8 cellular contexts compared by ENCODE assay signal in the genomic region with DNA sequence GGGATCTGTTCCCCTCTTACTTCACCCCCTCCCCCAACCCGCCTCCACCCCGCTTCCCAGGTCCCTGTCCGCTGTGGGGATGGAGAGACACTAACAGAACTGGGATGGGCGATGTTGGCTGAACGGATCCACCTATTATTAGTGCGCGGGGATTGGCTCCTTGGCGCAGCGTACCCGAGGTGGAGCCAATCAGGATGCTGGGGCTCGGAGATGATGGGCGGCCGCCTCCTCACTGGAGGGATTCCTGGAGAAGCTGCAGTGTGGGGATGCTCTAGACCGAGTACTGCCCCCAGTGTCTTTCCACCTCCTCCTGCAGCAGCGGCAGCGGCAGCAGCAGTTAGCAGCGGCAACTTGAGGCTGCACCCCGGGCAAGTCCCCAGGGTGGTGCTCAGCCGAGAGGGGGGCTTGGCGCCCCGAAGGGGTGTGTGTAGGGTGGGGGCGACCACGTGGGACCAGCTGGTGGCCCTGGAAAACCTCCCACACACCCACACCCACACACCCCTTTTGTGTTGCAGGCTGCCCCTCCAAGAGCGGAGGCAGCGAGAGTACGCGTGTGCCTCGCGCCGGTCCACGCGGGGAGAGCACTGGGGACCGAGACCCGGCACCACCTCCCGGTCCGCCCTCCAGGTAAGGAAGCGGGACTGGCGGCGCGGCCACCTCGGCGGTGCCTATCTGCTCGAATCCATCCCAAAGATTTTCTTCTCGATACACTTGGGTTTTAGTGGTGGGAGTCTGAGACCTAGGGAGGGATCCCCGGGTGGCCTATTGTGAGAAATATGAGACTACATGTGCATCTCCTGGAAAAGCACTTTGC. TPM values are rescaled to one million over a fixed set of nuclear protein-coding genes. Genes with fewer than 3 reads are reported as not detected.
DNase-seq lines count a peak whose midpoint lies in the region; ATAC-seq and TF ChIP-seq lines count a peak whose summit lies in the region.

Gene SYT1 (plus strand): TSS at position 292 of the 814 bp plus-strand sequence.

- H3K4me1 ChIP-seq in foreskin keratinocyte = peaks cover 7% of the 10 kb centered on the region
- peaks cover 32% of the 10 kb centered on the region for H3K4me1 ChIP-seq in neuron (ENCODE audit: insufficient read depth, low read length)

- H3K9me3 ChIP-seq in neuron (ENCODE audit: low read length) = no peaks in the 10 kb centered on the region

- peak; percentile 31 for ATAC-seq in GM19395 (IDR thresholded peaks at IDR 0.05; ENCODE audit: unreplicated experiment)
- ATAC-seq in foreskin keratinocyte = peak; percentile 93

- peak within 1 kb of the TSS; percentile 56 for H3K27ac ChIP-seq in foreskin keratinocyte

- DNase-seq in AG08396 (ENCODE audit: low spot score) (peak; percentile 86), LNCaP clone FGC (ENCODE audit: low read depth) (no peak), SW480 (ENCODE audit: low spot score) (peak; percentile 95), foreskin keratinocyte (peak; percentile 83 to 89), NCI-H1048 (lab: John Stamatoyannopoulos, UW) (no peak)
- DNase-seq in stimulated activated naive CD4-positive, alpha-beta T cell treated with Interleukin-2 at 50 U/mL for 16 hours (lab: John Stamatoyannopoulos, UW) = no peak

- TF ChIP-seq CTCF in LNCaP clone FGC (IDR thresholded peaks at IDR 0.05; ENCODE audit: control insufficient read depth, extremely low read depth, insufficient read depth) (no peak), foreskin keratinocyte (conservative IDR thresholded peaks at IDR 0.05) (no peak)

- peak within 1 kb of the TSS; percentile 99 for H2AFZ ChIP-seq in neuron (ENCODE audit: low read depth, low read length)

- peak within 1 kb of the TSS; percentile 48 for H3K4me3 ChIP-seq in LNCaP clone FGC (ENCODE audit: low read depth, low read length)
- peak within 1 kb of the TSS; percentile 91 for H3K4me3 ChIP-seq in neuron (ENCODE audit: low read length)

- peaks cover 38% of the 10 kb centered on the region for H3K27me3 ChIP-seq in foreskin keratinocyte
- no peaks in the 10 kb centered on the region for H3K27me3 ChIP-seq in neuron (ENCODE audit: insufficient read depth, low read length)

- no peaks in the 10 kb centered on the region for H3K36me3 ChIP-seq in neuron (ENCODE audit: insufficient read depth, low read length)

RNA-seq across cellular contexts. Expression of gene SYT1, which starts in this region (rescaled TPM):
- 0.74 and 1.7 TPM in 2 replicates for total RNA-seq in foreskin keratinocyte
- 0.20 and 0.32 TPM in 2 replicates for polyA plus RNA-seq in foreskin keratinocyte

Comparison
In these comparisons a context has a peak if more than half of its experiments do, and no peak if none do; other contexts are left out.
1. DNase-seq: peak in AG08396 (single experiment), SW480 (single experiment) and foreskin keratinocyte (2 of 2); none in LNCaP clone FGC (single experiment), NCI-H1048 (single experiment) and stimulated activated naive CD4-positive, alpha-beta T cell treated with Interleukin-2 at 50 U/mL for 16 hours (single experiment).